In genomic region chr15:72554471-72555425, GRCh38 we compare ENCODE assay signal across 11 cellular contexts.
DNase-seq lines count a peak whose midpoint lies in the region; FAIRE-seq and TF ChIP-seq lines count a peak whose summit lies in the region.
"Had no signal": no experiment of that assay in that cellular context is flagged by ENCODE, and none has a peak within 500 bp of the region (broad histone marks: within the 10 kb centered on the region; RNA-seq: fewer than 3 reads in every experiment).

No MANE protein-coding gene starts in this region.

- peaks cover 50% of the 10 kb centered on the region for H3K36me3 Mint-ChIP-seq in MCF 10A (ENCODE audit: insufficient read depth, unreplicated experiment)
- H3K36me3 Mint-ChIP-seq in activated naive CD4-positive, alpha-beta T cell treated with anti-CD3 and anti-CD28 coated beads, Interleukin-2, amount 10 ng/mL, durations not matched to agents 7 days and 5 days = peaks cover 19% of the 10 kb centered on the region

- intact Hi-C loops in MCF 10A (cut with micrococcal nuclease) = no loop called here
- intact Hi-C loops in breast epithelium (cut with DNase I; ENCODE audit: low total_unique reads) = no loop called here

- H3K27me3 Mint-ChIP-seq in MCF 10A (ENCODE audit: insufficient read depth, unreplicated experiment) = no peaks in the 10 kb centered on the region
- no peaks in the 10 kb centered on the region for H3K27me3 Mint-ChIP-seq in activated naive CD4-positive, alpha-beta T cell treated with anti-CD3 and anti-CD28 coated beads, Interleukin-2, amount 10 ng/mL, durations not matched to agents 7 days and 5 days

- dilution Hi-C loops in keratinocyte (cut with MboI; ENCODE audit: extremely low pct_ligation_motif_present, low sequenced_read_pairs) = no loop called here

- H3K36me3 ChIP-seq in breast epithelium = peaks cover 4% of the 10 kb centered on the region
- H3K36me3 ChIP-seq in keratinocyte (ENCODE audit: control insufficient read depth in 2 of 2, extremely low read depth in 1 of 2, insufficient read depth in 2 of 2, low read length in 2 of 2) = peaks cover 6 to 20% of the 10 kb centered on the region in 2 experiments
- peaks cover 23% of the 10 kb centered on the region for H3K36me3 ChIP-seq in suprapubic skin

- H3K79me2 ChIP-seq in keratinocyte (ENCODE audit: control insufficient read depth, insufficient read depth, low read length) = peaks cover 63% of the 10 kb centered on the region

- H3K4me1 Mint-ChIP-seq in MCF 10A (ENCODE audit: insufficient read depth, unreplicated experiment) = peaks cover 9% of the 10 kb centered on the region
- H3K4me1 Mint-ChIP-seq in activated naive CD4-positive, alpha-beta T cell treated with anti-CD3 and anti-CD28 coated beads, Interleukin-2, amount 10 ng/mL, durations not matched to agents 7 days and 5 days = no peaks in the 10 kb centered on the region

- TF ChIP-seq POLR2A in breast epithelium (IDR thresholded peaks at IDR 0.05) (no peak), suprapubic skin (IDR thresholded peaks at IDR 0.05) (no peak)

- CTCF ChIA-PET in MCF 10A (lab: Yijun Ruan, JAX) = interaction anchor here (1.8 kb wide), 1 partner anchor 11 kb away, joined by 4 read pairs; no protein-coding TSS in a partner anchor
- CTCF ChIA-PET in activated naive CD4-positive, alpha-beta T cell treated with anti-CD3 and anti-CD28 coated beads, Interleukin-2, amount 10 ng/mL, durations not matched to agents 7 days and 5 days (lab: Charles Lee) = no interaction called here

- no peaks in the 10 kb centered on the region for H4K20me1 ChIP-seq in keratinocyte (ENCODE audit: control insufficient read depth, extremely low read depth, insufficient read depth, low read length)

- H3K27ac Mint-ChIP-seq in MCF 10A (ENCODE audit: low read depth, unreplicated experiment) = peak overlapping the region; percentile 44
- peak overlapping the region; percentile 13 for H3K27ac Mint-ChIP-seq in activated naive CD4-positive, alpha-beta T cell treated with anti-CD3 and anti-CD28 coated beads, Interleukin-2, amount 10 ng/mL, durations not matched to agents 7 days and 5 days

- no peaks in the 10 kb centered on the region for H3K9me3 Mint-ChIP-seq in MCF 10A (ENCODE audit: unreplicated experiment)
- no peaks in the 10 kb centered on the region for H3K9me3 Mint-ChIP-seq in activated naive CD4-positive, alpha-beta T cell treated with anti-CD3 and anti-CD28 coated beads, Interleukin-2, amount 10 ng/mL, durations not matched to agents 7 days and 5 days

- no peak overlapping the region for H3K4me2 ChIP-seq in keratinocyte (ENCODE audit: control insufficient read depth, extremely low read depth, insufficient read depth, low read depth, low read length)

- BruUV-seq in MCF 10A (replicated peaks; lab: Mats Ljungman, UMichigan) = no TSS peak

- DNase-seq in MCF 10A (ENCODE audit: unreplicated experiment) (peak; percentile 72), breast epithelium (ENCODE audit: low spot score in 2 of 2) (no peak), keratinocyte (ENCODE audit: low read depth, low spot score) (peak; percentile 11), stromal cell of bone marrow (ENCODE audit: low read depth) (peak; percentile 14), NCI-H1694 (lab: John Stamatoyannopoulos, UW) (no peak), SW480 (ENCODE audit: low spot score) (no peak), suprapubic skin (ENCODE audit: low spot score in 2 of 2) (no peak)
- DNase-seq in activated naive CD4-positive, alpha-beta T cell treated with anti-CD3 and anti-CD28 coated beads, Interleukin-2, amount 10 ng/mL, durations not matched to agents 7 days and 5 days = no peak
- DNase-seq: head of caudate nucleus, NCI-H2081 had no signal

- no peak for TF ChIP-seq EP300 in suprapubic skin (IDR thresholded peaks at IDR 0.05)

- no peaks in the 10 kb centered on the region for H3K9me1 ChIP-seq in keratinocyte (ENCODE audit: control insufficient read depth, extremely low read depth, insufficient read depth, low read length)

- H3K27ac ChIP-seq in breast epithelium (no peak overlapping the region), keratinocyte (ENCODE audit: control insufficient read depth, insufficient read depth, low read length) (peak overlapping the region; percentile 49), suprapubic skin (no peak overlapping the region)
- H3K27ac ChIP-seq: parathyroid adenoma had no signal

- H3K4me3 Mint-ChIP-seq in MCF 10A (ENCODE audit: unreplicated experiment) = no peak overlapping the region
- no peak overlapping the region for H3K4me3 Mint-ChIP-seq in activated naive CD4-positive, alpha-beta T cell treated with anti-CD3 and anti-CD28 coated beads, Interleukin-2, amount 10 ng/mL, durations not matched to agents 7 days and 5 days

- TF ChIP-seq CTCF in MCF 10A (IDR thresholded peaks at IDR 0.05; ENCODE audit: unreplicated experiment) = no peak
- no peak for TF ChIP-seq CTCF in breast epithelium (IDR thresholded peaks at IDR 0.05)
- no peak for TF ChIP-seq CTCF in keratinocyte (optimal IDR thresholded peaks at IDR 0.05 in 1 of 3, IDR thresholded peaks at IDR 0.05 in 1 of 3, conservative IDR thresholded peaks at IDR 0.05 in 1 of 3; ENCODE audit: extremely low read depth in 1 of 3, insufficient read depth in 2 of 3, low read length in 3 of 3)
- TF ChIP-seq CTCF in suprapubic skin (IDR thresholded peaks at IDR 0.05) = no peak

- POLR2A ChIA-PET in MCF 10A (lab: Yijun Ruan, JAX) = interaction anchor here (0.6 kb wide), 1 partner anchor 80 kb away, joined by 3 read pairs; no protein-coding TSS in a partner anchor

- no peak overlapping the region for H3K9ac ChIP-seq in keratinocyte (ENCODE audit: control insufficient read depth, extremely low read depth, insufficient read depth, low read length)
- H3K9ac ChIP-seq: parathyroid adenoma had no signal

- WGBS in suprapubic skin = 90% methylated on average over 8 of the region's 8 CpGs

- H3K9me3 ChIP-seq in breast epithelium (no peaks in the 10 kb centered on the region), keratinocyte (ENCODE audit: control insufficient read depth, low read depth, low read length) (no peaks in the 10 kb centered on the region), suprapubic skin (no peaks in the 10 kb centered on the region)

- H3K27me3 ChIP-seq in breast epithelium (no peaks in the 10 kb centered on the region), keratinocyte (ENCODE audit: control insufficient read depth, extremely low read depth, insufficient read depth, low read length) (no peaks in the 10 kb centered on the region), suprapubic skin (no peaks in the 10 kb centered on the region)

- no peak overlapping the region for H3K4me3 ChIP-seq in breast epithelium
- H3K4me3 ChIP-seq in keratinocyte (ENCODE audit: control insufficient read depth in 2 of 3, extremely low read depth in 1 of 3, insufficient read depth in 2 of 3, low read depth in 1 of 3, low read length in 3 of 3) = no peak overlapping the region
- no peak overlapping the region for H3K4me3 ChIP-seq in suprapubic skin

- H3K4me1 ChIP-seq in breast epithelium (no peaks in the 10 kb centered on the region), keratinocyte (ENCODE audit: control insufficient read depth, extremely low read depth, insufficient read depth, low read length) (peaks cover 3% of the 10 kb centered on the region), suprapubic skin (no peaks in the 10 kb centered on the region)
- H3K4me1 ChIP-seq: parathyroid adenoma had no signal

- H2AFZ ChIP-seq in keratinocyte (ENCODE audit: control insufficient read depth, low read length) = no peak overlapping the region
- H2AFZ ChIP-seq: parathyroid adenoma had no signal

- no peak for FAIRE-seq in keratinocyte (lab: Jason Lieb, UNC)

Comparison
In these comparisons a context has a peak if more than half of its experiments do, and no peak if none do; other contexts are left out.
1. DNase-seq: peak in MCF 10A (single experiment), keratinocyte (single experiment) and stromal cell of bone marrow (single experiment); none in breast epithelium (0 of 2), activated naive CD4-positive, alpha-beta T cell treated with anti-CD3 and anti-CD28 coated beads, Interleukin-2, amount 10 ng/mL, durations not matched to agents 7 days and 5 days (single experiment), NCI-H1694 (single experiment), SW480 (single experiment) and suprapubic skin (0 of 2).